ENCODE assay signal across 9 cellular contexts in the genomic region with DNA sequence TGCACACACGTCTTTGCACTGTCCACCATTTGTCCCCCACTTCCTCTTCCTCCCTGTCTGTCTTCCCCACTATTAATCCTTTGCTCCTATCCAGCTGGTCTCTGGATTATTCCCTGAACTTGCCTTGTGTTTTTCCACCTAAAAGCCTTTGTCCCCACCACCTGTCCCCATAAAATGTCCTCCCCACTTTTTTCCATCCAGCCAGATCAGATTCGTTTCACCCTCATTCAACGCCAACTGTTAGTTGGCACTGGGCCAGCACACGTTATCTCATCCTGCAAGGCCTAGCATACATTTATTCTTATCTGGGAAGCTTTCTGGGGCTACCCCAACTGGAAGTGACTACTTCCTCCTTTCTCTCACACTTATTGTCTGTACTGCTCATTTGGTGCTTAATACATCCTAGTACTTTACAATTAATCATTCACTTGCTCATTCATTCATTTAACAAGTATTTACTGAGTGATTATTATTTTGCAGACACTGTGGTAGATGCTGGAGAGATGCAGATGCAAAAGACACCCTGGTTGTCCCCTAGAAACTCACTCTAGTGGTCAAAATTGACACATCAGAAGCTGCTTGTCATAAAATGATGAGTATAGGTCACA.
A peak's percentile ranks its signal among the peaks of the same experiment; 100 is the strongest.
DNase-seq lines count a peak whose midpoint lies in the region; ATAC-seq and TF ChIP-seq lines count a peak whose summit lies in the region.
"Had no signal": no experiment of that assay in that cellular context is flagged by ENCODE, and none has a peak within 500 bp of the region (broad histone marks: within the 10 kb centered on the region; RNA-seq: fewer than 3 reads in every experiment).

No MANE protein-coding gene starts in this region.

- peaks cover 27% of the 10 kb centered on the region for H3K4me1 ChIP-seq in smooth muscle cell (ENCODE audit: low read depth)

- WGBS in smooth muscle cell (ENCODE audit: low lambda C conversion rate), result 84% methylated on average over 4 of the region's 4 CpGs

- DNase-seq in DMS53 treated with DMSO at 0.1 percent for 48 hours (lab: John Stamatoyannopoulos, UW; ENCODE audit: unreplicated experiment) (peak; percentile 59), NCI-H146 treated with DMSO at 0.1 percent for 48 hours (lab: John Stamatoyannopoulos, UW; ENCODE audit: unreplicated experiment) (peak; percentile 94), dermis blood vessel endothelial cell (peak; percentile 98), mesenteric fat pad (ENCODE audit: low spot score) (no peak), smooth muscle cell (lab: John Stamatoyannopoulos, UW; ENCODE audit: unreplicated experiment) (no peak), left lobe of liver (ENCODE audit: low spot score) (no peak), ACHN (no peak)

- in situ Hi-C loops in ACHN (cut with HindIII; ENCODE audit: low pct_ligation_motif_present, low pct_unique_long_range_greater_than_20kb, low sequenced_read_pairs), result no loop called here

- no peak overlapping the region for H3K4me2 ChIP-seq in smooth muscle cell
- H3K4me2 ChIP-seq: KMS-11 had no signal

- no peak for TF ChIP-seq CTCF in smooth muscle cell (IDR thresholded peaks at IDR 0.05; ENCODE audit: borderline replicate concordance, insufficient read depth, poor library complexity, severe bottlenecking)

- no peak overlapping the region for H3K9ac ChIP-seq in smooth muscle cell (ENCODE audit: low read depth)
- H3K9ac ChIP-seq: KMS-11 had no signal

- no peak overlapping the region for H2AFZ ChIP-seq in smooth muscle cell (ENCODE audit: low read depth)

- peak; percentile 67 for ATAC-seq in HG02678 (IDR thresholded peaks at IDR 0.05; ENCODE audit: unreplicated experiment)
- no peak for ATAC-seq in left lobe of liver

- no peak overlapping the region for H3K4me3 ChIP-seq in smooth muscle cell

- no peaks in the 10 kb centered on the region for H4K20me1 ChIP-seq in smooth muscle cell (ENCODE audit: low read depth)

- peaks cover 7% of the 10 kb centered on the region for H3K27me3 ChIP-seq in smooth muscle cell (ENCODE audit: low read depth)

- no peaks in the 10 kb centered on the region for H3K9me3 ChIP-seq in smooth muscle cell (replicated peaks; ENCODE audit: low read depth)

- H3F3A ChIP-seq in smooth muscle cell (ENCODE audit: low read depth), result no peaks in the 10 kb centered on the region

- H3K79me2 ChIP-seq in smooth muscle cell (ENCODE audit: low read depth), result no peaks in the 10 kb centered on the region

- H3K27ac ChIP-seq in smooth muscle cell (ENCODE audit: low read depth), result no peak overlapping the region
- H3K27ac ChIP-seq: KMS-11 had no signal

- no peaks in the 10 kb centered on the region for H3K36me3 ChIP-seq in smooth muscle cell (ENCODE audit: low read depth)

Comparison
In these comparisons a context has a peak if more than half of its experiments do, and no peak if none do; other contexts are left out.
1. DNase-seq: peak in DMS53 treated with DMSO at 0.1 percent for 48 hours (single experiment), NCI-H146 treated with DMSO at 0.1 percent for 48 hours (single experiment) and dermis blood vessel endothelial cell (single experiment); none in mesenteric fat pad (single experiment), smooth muscle cell (single experiment), left lobe of liver (single experiment) and ACHN (single experiment).